ENCODE assay signal across 13 cellular contexts in the genomic region with DNA sequence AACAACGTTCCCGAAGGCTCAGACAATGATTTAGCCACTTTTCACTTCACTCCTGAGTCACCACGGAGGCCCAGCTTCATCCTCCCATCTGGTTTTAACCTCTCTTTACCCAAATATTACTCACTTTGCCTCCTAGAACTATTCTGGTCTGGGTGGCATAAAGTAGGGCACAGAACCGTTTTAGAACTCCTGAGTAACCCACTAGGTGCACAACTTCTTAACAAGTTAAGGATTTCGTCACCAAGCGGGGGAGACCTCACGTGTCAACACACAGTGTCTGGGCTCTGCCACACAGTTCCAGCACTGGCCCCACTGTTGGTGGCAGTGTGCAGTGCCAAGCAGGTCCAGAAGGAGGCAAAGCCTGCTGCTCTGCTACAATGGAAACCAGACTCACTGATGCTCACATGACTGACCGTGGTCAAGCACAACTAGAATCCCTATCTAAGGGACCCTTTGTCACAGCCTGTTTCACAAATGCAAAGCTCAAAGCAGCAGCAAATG.
DNase-seq lines count a peak whose midpoint lies in the region; ATAC-seq and TF ChIP-seq lines count a peak whose summit lies in the region.
"Had no signal": no experiment of that assay in that cellular context is flagged by ENCODE, and none has a peak within 500 bp of the region (broad histone marks: within the 10 kb centered on the region; RNA-seq: fewer than 3 reads in every experiment).

No MANE protein-coding gene starts in this region.

- in situ Hi-C loops in astrocyte of the spinal cord (cut with HindIII; ENCODE audit: low sequenced_read_pairs): no loop called here

- WGBS in heart right ventricle, 2 donors: 57 to 65% methylated on average over 8 of the region's 8 CpGs

- H3K4me1 ChIP-seq in heart right ventricle (peaks cover 16 to 71% (median 46%) of the 10 kb centered on the region in 9 donors), right atrium auricular region (peaks cover 0 to 42% of the 10 kb centered on the region in 2 donors), upper lobe of right lung (peaks cover 21% of the 10 kb centered on the region)

- DNase-seq in heart right ventricle: no peak
- DNase-seq in right atrium auricular region (ENCODE audit: low spot score): no peak
- DNase-seq in astrocyte of the spinal cord (ENCODE audit: low read depth, low spot score): no peak
- DNase-seq in inferior parietal cortex (ENCODE audit: extremely low spot score): peak; percentile 76
- DNase-seq in upper lobe of right lung: no peak
- no peak for DNase-seq in T1000 (lab: John Stamatoyannopoulos, UW)
- no peak for DNase-seq in NCI-H774 (lab: John Stamatoyannopoulos, UW)
- no peak for DNase-seq in cerebellar nuclear complex (lab: John Stamatoyannopoulos, UW)
- DNase-seq: activated CD4-positive, alpha-beta memory T cell treated with anti-CD3 and anti-CD28 coated beads, Interleukin-2, amount 10 ng/mL, durations not matched to agents 7 days and 5 days; activated naive CD8-positive, alpha-beta T cell treated with anti-CD3 and anti-CD28 coated beads for 36 hours; stimulated activated CD4-positive, alpha-beta T cell treated with anti-CD3 and anti-CD28 coated beads, Interleukin-1b, Interleukin-23, amount 100 ng/mL, for 48 hours; stimulated activated naive CD8-positive, alpha-beta T cell treated with anti-CD3 and anti-CD28 coated beads, Interleukin-15, Interleukin-2, amounts not matched to agents 100 U/mL and 50 U/mL, for 24 hours; T-cell had no signal

- intact Hi-C loops in heart right ventricle (cut with DNase I) (loop anchor here in 1 of 10 donors (10.0 kb wide), 1 partner anchor 117 kb away; no protein-coding TSS in a partner anchor), upper lobe of right lung (cut with DNase I) (no loop called here)

- H3K27me3 ChIP-seq in heart right ventricle (no peaks in the 10 kb centered on the region), right atrium auricular region (no peaks in the 10 kb centered on the region), upper lobe of right lung (no peaks in the 10 kb centered on the region)

- TF ChIP-seq CTCF in heart right ventricle (IDR thresholded peaks at IDR 0.05) (peak in 5 of 9 donors; percentile 21 to 43 (median 34)), right atrium auricular region (IDR thresholded peaks at IDR 0.05) (peak in 1 of 2 donors; percentile 40), astrocyte of the spinal cord (IDR thresholded peaks at IDR 0.05; ENCODE audit: low read depth, low read length) (peak; percentile 15), upper lobe of right lung (IDR thresholded peaks at IDR 0.05) (peak; percentile 6)

- ATAC-seq in heart right ventricle (peak in 5 of 8 donors; percentile 49 to 76 (median 63)), upper lobe of right lung (peak; percentile 62)
- ATAC-seq: stimulated activated naive CD8-positive, alpha-beta T cell treated with anti-CD3 and anti-CD28 coated beads, Interleukin-15, Interleukin-2, amounts not matched to agents 100 U/mL and 50 U/mL, for 24 hours; T-cell had no signal

- H3K36me3 ChIP-seq in heart right ventricle: peaks cover 0 to 4% (median 0%) of the 10 kb centered on the region in 9 donors
- no peaks in the 10 kb centered on the region for H3K36me3 ChIP-seq in right atrium auricular region
- H3K36me3 ChIP-seq in upper lobe of right lung: no peaks in the 10 kb centered on the region

- H3K27ac ChIP-seq in heart right ventricle: peak overlapping the region in 5 of 10 donors; percentile 2 to 49 (median 15)
- H3K27ac ChIP-seq in right atrium auricular region: peak overlapping the region in 1 of 2 donors; percentile 59
- no peak overlapping the region for H3K27ac ChIP-seq in upper lobe of right lung

- no peak overlapping the region for H3K4me3 ChIP-seq in heart right ventricle
- no peak overlapping the region for H3K4me3 ChIP-seq in right atrium auricular region
- no peak overlapping the region for H3K4me3 ChIP-seq in astrocyte of the spinal cord (ENCODE audit: low read depth, low read length)
- H3K4me3 ChIP-seq in upper lobe of right lung: no peak overlapping the region

- H3K9me3 ChIP-seq in heart right ventricle (no peaks in the 10 kb centered on the region), right atrium auricular region (no peaks in the 10 kb centered on the region), upper lobe of right lung (no peaks in the 10 kb centered on the region)
